ENCODE assay signal across 2 cellular contexts in the genomic region with DNA sequence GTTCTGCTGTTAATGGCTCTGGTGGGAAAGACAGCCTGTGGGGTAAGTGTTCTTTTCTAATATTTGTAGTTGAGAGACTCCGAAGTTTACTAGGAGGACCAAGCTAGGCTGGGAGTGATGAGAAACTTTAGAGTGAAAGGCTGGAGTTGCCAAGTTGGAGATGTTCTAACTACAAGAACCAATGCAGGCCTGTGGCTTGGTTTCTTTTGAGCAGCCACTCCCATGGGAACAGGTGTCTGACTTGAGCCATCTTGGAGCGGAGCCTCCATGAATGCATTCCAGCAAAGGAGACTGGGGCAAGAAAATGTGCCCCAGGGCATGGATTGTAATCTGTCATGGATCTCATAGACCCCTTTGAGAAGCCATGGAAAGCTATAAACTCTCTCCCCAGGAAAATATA.
A peak's percentile ranks its signal among the peaks of the same experiment; 100 is the strongest.
TF ChIP-seq lines count a peak whose summit lies in the region.

No MANE protein-coding gene starts in this region.

TF ChIP-seq in liver, 16 proteins besides CTCF, POLR2A, EP300 and RAD21 (continued from another document):
- peak; percentile 4 for TF ChIP-seq REST (IDR thresholded peaks at IDR 0.05)

TF ChIP-seq in HepG2, 621 proteins besides CTCF, POLR2A, EP300 and RAD21:
- TF ChIP-seq ZNF710 (CRISPR knock-in tag; IDR thresholded peaks at IDR 0.05; ENCODE audit: borderline replicate concordance) (no peak), CC2D1A (CRISPR knock-in tag; IDR thresholded peaks at IDR 0.05) (no peak), LCORL (IDR thresholded peaks at IDR 0.05) (no peak), LCORL (CRISPR knock-in tag; IDR thresholded peaks at IDR 0.05) (no peak), ZNF616 (CRISPR knock-in tag; IDR thresholded peaks at IDR 0.05; ENCODE audit: low read depth) (no peak)
- TF ChIP-seq, protein P1, sequence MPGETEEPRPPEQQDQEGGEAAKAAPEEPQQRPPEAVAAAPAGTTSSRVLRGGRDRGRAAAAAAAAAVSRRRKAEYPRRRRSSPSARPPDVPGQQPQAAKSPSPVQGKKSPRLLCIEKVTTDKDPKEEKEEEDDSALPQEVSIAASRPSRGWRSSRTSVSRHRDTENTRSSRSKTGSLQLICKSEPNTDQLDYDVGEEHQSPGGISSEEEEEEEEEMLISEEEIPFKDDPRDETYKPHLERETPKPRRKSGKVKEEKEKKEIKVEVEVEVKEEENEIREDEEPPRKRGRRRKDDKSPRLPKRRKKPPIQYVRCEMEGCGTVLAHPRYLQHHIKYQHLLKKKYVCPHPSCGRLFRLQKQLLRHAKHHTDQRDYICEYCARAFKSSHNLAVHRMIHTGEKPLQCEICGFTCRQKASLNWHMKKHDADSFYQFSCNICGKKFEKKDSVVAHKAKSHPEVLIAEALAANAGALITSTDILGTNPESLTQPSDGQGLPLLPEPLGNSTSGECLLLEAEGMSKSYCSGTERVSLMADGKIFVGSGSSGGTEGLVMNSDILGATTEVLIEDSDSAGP (CRISPR knock-in tag; IDR thresholded peaks at IDR 0.05; ENCODE audit: borderline replicate concordance), result no peak
- TF ChIP-seq, protein P2, sequence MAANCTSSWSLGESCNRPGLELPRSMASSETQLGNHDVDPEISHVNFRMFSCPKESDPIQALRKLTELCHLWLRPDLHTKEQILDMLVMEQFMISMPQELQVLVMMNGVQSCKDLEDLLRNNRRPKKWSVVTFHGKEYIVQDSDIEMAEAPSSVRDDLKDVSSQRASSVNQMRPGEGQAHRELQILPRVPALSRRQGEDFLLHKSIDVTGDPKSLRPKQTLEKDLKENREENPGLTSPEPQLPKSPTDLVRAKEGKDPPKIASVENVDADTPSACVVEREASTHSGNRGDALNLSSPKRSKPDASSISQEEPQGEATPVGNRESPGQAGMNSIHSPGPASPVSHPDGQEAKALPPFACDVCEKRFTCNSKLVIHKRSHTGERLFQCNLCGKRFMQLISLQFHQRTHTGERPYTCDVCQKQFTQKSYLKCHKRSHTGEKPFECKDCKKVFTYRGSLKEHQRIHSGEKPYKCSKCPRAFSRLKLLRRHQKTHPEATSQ (CRISPR knock-in tag; IDR thresholded peaks at IDR 0.05; ENCODE audit: borderline replicate concordance), result no peak
